Comparison of ENCODE assay signal across 1 cellular context in the genomic region with DNA sequence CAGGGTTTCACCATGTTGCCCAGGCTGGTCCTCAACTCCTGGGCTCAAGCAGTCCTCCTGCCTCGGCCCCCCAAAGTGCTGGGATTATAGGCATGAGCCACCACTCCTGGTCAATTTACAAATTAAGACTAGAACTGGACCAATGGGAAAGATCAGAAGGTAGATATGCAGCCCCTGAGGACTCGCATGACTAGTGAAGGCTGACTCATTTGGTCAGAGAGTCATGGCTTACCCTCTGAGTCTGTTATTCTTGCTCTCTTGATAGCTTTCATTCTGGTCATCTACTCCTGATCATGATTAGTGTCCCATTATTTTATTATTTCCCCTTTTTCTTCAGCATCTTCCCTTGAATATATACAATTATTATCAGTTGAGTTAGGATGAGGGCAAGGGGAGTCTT.
A peak's percentile ranks its signal among the peaks of the same experiment; 100 is the strongest.
TF ChIP-seq lines count a peak whose summit lies in the region.

No MANE protein-coding gene starts in this region.

TF ChIP-seq in K562, 482 proteins besides CTCF, POLR2A, EP300 and RAD21:
- TF ChIP-seq HMBOX1 (IDR thresholded peaks at IDR 0.05) (peak; percentile 75), ZNF175 (CRISPR knock-in tag; IDR thresholded peaks at IDR 0.05; ENCODE audit: low read depth) (no peak), ZNF133 (CRISPR knock-in tag; IDR thresholded peaks at IDR 0.05) (no peak), ZNF184 (CRISPR knock-in tag; IDR thresholded peaks at IDR 0.05) (no peak), MITF (IDR thresholded peaks at IDR 0.05) (no peak), CEBPG (CRISPR knock-in tag; IDR thresholded peaks at IDR 0.05) (no peak), CEBPG (tag; conservative IDR thresholded peaks at IDR 0.05 in 1 of 2, IDR thresholded peaks at IDR 0.05 in 1 of 2) (no peak), FOSL1 (tag; conservative IDR thresholded peaks at IDR 0.05) (peak; percentile 56; the same call in 1 of the 2 replicates), NFRKB (IDR thresholded peaks at IDR 0.05; ENCODE audit: low read depth) (no peak)
- TF ChIP-seq, protein P1, sequence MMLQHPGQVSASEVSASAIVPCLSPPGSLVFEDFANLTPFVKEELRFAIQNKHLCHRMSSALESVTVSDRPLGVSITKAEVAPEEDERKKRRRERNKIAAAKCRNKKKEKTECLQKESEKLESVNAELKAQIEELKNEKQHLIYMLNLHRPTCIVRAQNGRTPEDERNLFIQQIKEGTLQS (IDR thresholded peaks at IDR 0.05), result peak; percentile 31; the same call in 1 of the 2 replicates
- TF ChIP-seq, protein P1 (CRISPR knock-in tag; conservative IDR thresholded peaks at IDR 0.05), result no peak
